ENCODE assay signal across 21 cellular contexts in the genomic region with DNA sequence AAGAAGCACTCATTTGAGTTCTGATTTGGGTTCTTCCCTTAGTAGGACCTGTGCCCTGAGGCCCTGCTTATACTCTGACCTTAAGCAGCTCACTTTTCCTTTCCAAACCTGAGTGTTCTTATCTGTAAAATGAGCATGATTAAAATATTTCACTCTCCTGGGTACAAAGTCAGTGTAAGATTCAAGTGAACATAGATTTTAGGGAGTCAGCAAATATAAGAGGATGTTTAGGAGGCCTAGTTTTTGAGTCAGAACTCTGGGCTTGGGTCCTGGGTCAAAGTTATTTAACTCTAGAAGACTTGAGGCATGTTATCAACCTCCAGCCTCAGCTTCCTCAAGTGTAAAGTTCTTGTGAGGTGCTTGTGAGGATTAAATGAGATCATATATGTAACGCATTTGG. TPM values are rescaled to one million over a fixed set of nuclear protein-coding genes. Genes with fewer than 3 reads are reported as not detected.
A peak's percentile ranks its signal among the peaks of the same experiment; 100 is the strongest.
DNase-seq lines count a peak whose midpoint lies in the region; ATAC-seq, FAIRE-seq and TF ChIP-seq lines count a peak whose summit lies in the region.
"Had no signal": no experiment of that assay in that cellular context is flagged by ENCODE, and none has a peak within 500 bp of the region (broad histone marks: within the 10 kb centered on the region; RNA-seq: fewer than 3 reads in every experiment).

No MANE protein-coding gene starts in this region.

- H3K4me3 ChIP-seq in IMR-90 (ENCODE audit: insufficient read depth, low read depth, low read length), result no peak overlapping the region
- H3K4me3 ChIP-seq in K562, result no peak overlapping the region
- no peak overlapping the region for H3K4me3 ChIP-seq in mesodermal cell (ENCODE audit: extremely low read depth, insufficient read depth, low read length, poor library complexity, severe bottlenecking)
- H3K4me3 ChIP-seq in testis, result no peak overlapping the region
- H3K4me3 ChIP-seq: colonic mucosa, lung had no signal

- H3K18ac ChIP-seq in IMR-90 (ENCODE audit: low read depth, low read length), result peak overlapping the region; percentile 74

- peak overlapping the region; percentile 100 for H3K4ac ChIP-seq in IMR-90 (ENCODE audit: low read depth, low read length)

- dilution Hi-C loops in IMR-90 (cut with HindIII; ENCODE audit: low sequenced_read_pairs, unreplicated experiment), result no loop called here

- no peak for TF ChIP-seq EP300 in K562 (IDR thresholded peaks at IDR 0.05; ENCODE audit: low read length)

- H3K4me3 Mint-ChIP-seq in T-helper 17 cell, result no peak overlapping the region
- H3K4me3 Mint-ChIP-seq: activated T-helper 17 cell treated with anti-CD3 and anti-CD28 coated beads, Interleukin-2, amount 50 U/mL, for 72 hours; B cell; naive thymus-derived CD8-positive, alpha-beta T cell had no signal

- H4K20me1 ChIP-seq in IMR-90 (ENCODE audit: insufficient read depth, low read length) (no peaks in the 10 kb centered on the region), K562 (replicated peaks; ENCODE audit: control insufficient read depth, insufficient read depth, low read length) (no peaks in the 10 kb centered on the region)

- FAIRE-seq in K562 (lab: Jason Lieb, UNC), result no peak
- FAIRE-seq: H54 had no signal

- H3K27me3 ChIP-seq in IMR-90 (ENCODE audit: control insufficient read depth, insufficient read depth, low read length) (no peaks in the 10 kb centered on the region), K562 (ENCODE audit: control insufficient read depth in 2 of 2, insufficient read depth in 2 of 2, low read length in 2 of 2) (peaks cover 0 to 8% of the 10 kb centered on the region in 2 experiments; a peak in 2 of 5 replicates), testis (no peaks in the 10 kb centered on the region)
- H3K27me3 ChIP-seq: colonic mucosa had no signal

- intact Hi-C loops in IMR-90 (cut with micrococcal nuclease) (no loop called here), K562 (cut with micrococcal nuclease) (no loop called here), testis (cut with DNase I; ENCODE audit: low total_unique reads) (no loop called here)

- peaks cover 8 to 31% of the 10 kb centered on the region in 2 experiments; a peak in 3 of 4 replicates for H3K79me1 ChIP-seq in IMR-90 (ENCODE audit: low read depth in 1 of 2, low read length in 2 of 2)

- H2BK120ac ChIP-seq in IMR-90 (ENCODE audit: low read depth, low read length), result peak overlapping the region; percentile 99

- H3K27ac ChIP-seq in IMR-90 (ENCODE audit: insufficient read depth, low read length) (peak overlapping the region; percentile 94; the same call in 1 of the 2 replicates), K562 (ENCODE audit: extremely low read depth, low read depth, low read length) (no peak overlapping the region), mesodermal cell (ENCODE audit: low read depth, low read length, severe bottlenecking) (peak overlapping the region; percentile 99), testis (peak overlapping the region; percentile 83 to 85)

- peak overlapping the region; percentile 16; the same call in 1 of the 2 replicates for H3K4me2 ChIP-seq in IMR-90 (ENCODE audit: low read depth, low read length)
- no peak overlapping the region for H3K4me2 ChIP-seq in K562 (ENCODE audit: insufficient read depth, low read length)

- H3K9ac ChIP-seq in IMR-90 (ENCODE audit: low read depth, low read length) (peak overlapping the region; percentile 44; the same call in 1 of the 2 replicates), K562 (ENCODE audit: insufficient read depth in 1 of 2, low read depth in 2 of 2, low read length in 2 of 2) (no peak overlapping the region)

- TF ChIP-seq RAD21 in IMR-90 (IDR thresholded peaks at IDR 0.05; ENCODE audit: low read length), result no peak
- no peak for TF ChIP-seq RAD21 in K562 (CRISPR knock-in tag; conservative IDR thresholded peaks at IDR 0.05 in 1 of 2, IDR thresholded peaks at IDR 0.05 in 1 of 2)

- H3K36me3 ChIP-seq in IMR-90 (ENCODE audit: control insufficient read depth, insufficient read depth, low read length) (no peaks in the 10 kb centered on the region), K562 (ENCODE audit: control insufficient read depth, insufficient read depth, low read length) (no peaks in the 10 kb centered on the region), mesodermal cell (ENCODE audit: control insufficient read depth, insufficient read depth, low read length) (no peaks in the 10 kb centered on the region), testis (ENCODE audit: low read depth, missing control alignments) (no peaks in the 10 kb centered on the region)
- H3K36me3 ChIP-seq: colonic mucosa had no signal

- peak overlapping the region; percentile 53 for H2AK5ac ChIP-seq in IMR-90 (ENCODE audit: low read depth, low read length)

- H3K9me1 ChIP-seq in IMR-90 (ENCODE audit: insufficient read depth, low read length), result peaks cover 14% of the 10 kb centered on the region
- no peaks in the 10 kb centered on the region for H3K9me1 ChIP-seq in K562 (ENCODE audit: control insufficient read depth, insufficient read depth, low read length)

- TF ChIP-seq POLR2A in IMR-90 (IDR thresholded peaks at IDR 0.05; ENCODE audit: low read depth, low read length) (no peak), K562 (conservative IDR thresholded peaks at IDR 0.05) (no peak), testis (IDR thresholded peaks at IDR 0.05) (no peak)

- peak overlapping the region; percentile 98 for H2BK15ac ChIP-seq in IMR-90 (ENCODE audit: low read depth, low read length)

- peak overlapping the region; percentile 48 for H2BK20ac ChIP-seq in IMR-90 (ENCODE audit: low read depth, low read length)

- no CpG with 5 or more reads among the region's 1 CpG for WGBS in IMR-90 (ENCODE audit: extremely low coverage in 2 of 2, insufficient read length in 1 of 2), 2 experiments
- 67% methylated on average over 1 of the region's 1 CpG for WGBS in K562 (ENCODE audit: insufficient coverage, low coverage, missing lambda C conversion rate)
- no CpG with 5 or more reads among the region's 1 CpG for WGBS in mesodermal cell (ENCODE audit: insufficient coverage in 2 of 2), 2 experiments
- WGBS in testis, 2 donors, result 73 to 84% methylated on average over 1 of the region's 1 CpG

- DNase-seq in IMR-90 (no peak), K562 (ENCODE audit: extremely low read depth in 1 of 4, low spot score in 3 of 4) (no peak), testis (no peak), pons (ENCODE audit: low spot score) (no peak), A172 (ENCODE audit: low spot score) (no peak), T-helper 17 cell (no peak)
- DNase-seq: amniotic stem cell; colonic mucosa; GDM1; naive thymus-derived CD8-positive, alpha-beta T cell; NCI-H526 treated with DMSO at 0.1 percent for 48 hours; stimulated activated CD4-positive, alpha-beta T cell treated with anti-CD3 and anti-CD28 coated beads, Interleukin-15, amount 100 ng/mL, for 24 hours; stimulated activated naive CD8-positive, alpha-beta T cell treated with anti-CD3 and anti-CD28 coated beads, Interleukin-15, Interleukin-2, amounts not matched to agents 100 U/mL and 50 U/mL, for 24 hours; T1000 had no signal

- CTCF ChIA-PET in IMR-90 (lab: Yijun Ruan, JAX) (interaction anchor here (1.2 to 1.3 kb wide), 2 partner anchors 8 to 14 kb away, joined by 3 to 4 read pairs; no protein-coding TSS in a partner anchor), K562 (lab: Yijun Ruan, JAX; ENCODE audit: low intra/inter-chr PET ratio) (no interaction called here)

- H3K36me3 Mint-ChIP-seq in T-helper 17 cell (ENCODE audit: low read depth), result peaks cover 4% of the 10 kb centered on the region
- H3K36me3 Mint-ChIP-seq: naive thymus-derived CD8-positive, alpha-beta T cell had no signal

- H3K4me1 ChIP-seq in IMR-90 (ENCODE audit: control insufficient read depth, insufficient read depth, low read length), result peaks cover 41% of the 10 kb centered on the region
- H3K4me1 ChIP-seq in K562 (replicated peaks in 1 of 2; ENCODE audit: control insufficient read depth in 2 of 2, insufficient read depth in 2 of 2, low read length in 2 of 2), result peaks cover 0 to 6% of the 10 kb centered on the region in 2 experiments; a peak in 2 of 5 replicates
- peaks cover 53% of the 10 kb centered on the region for H3K4me1 ChIP-seq in mesodermal cell (ENCODE audit: control insufficient read depth, insufficient read depth, low read length, poor library complexity, severe bottlenecking)
- peaks cover 74% of the 10 kb centered on the region for H3K4me1 ChIP-seq in testis
- H3K4me1 ChIP-seq: colonic mucosa had no signal

- H3K56ac ChIP-seq in IMR-90 (ENCODE audit: extremely low read depth, insufficient read depth, low read length), result peak overlapping the region; percentile 7; the same call in 1 of the 2 replicates

- H3K9me3 ChIP-seq in IMR-90 (ENCODE audit: control insufficient read depth, insufficient read depth, low read length) (no peaks in the 10 kb centered on the region), K562 (replicated peaks; ENCODE audit: control insufficient read depth, insufficient read depth, low read depth, low read length) (no peaks in the 10 kb centered on the region), mesodermal cell (ENCODE audit: control insufficient read depth, low read length) (no peaks in the 10 kb centered on the region), testis (no peaks in the 10 kb centered on the region), T-helper 17 cell (ENCODE audit: control insufficient read depth, low read length, poor library complexity, severe bottlenecking) (no peaks in the 10 kb centered on the region)
- H3K9me3 ChIP-seq: colonic mucosa had no signal

- in situ Hi-C loops in IMR-90 (cut with MboI; ENCODE audit: low sequenced_read_pairs) (no loop called here), K562 (cut with MboI) (no loop called here)

- peak overlapping the region; percentile 100; the same call in 1 of the 2 replicates for H4K91ac ChIP-seq in IMR-90 (ENCODE audit: insufficient read depth, low read depth, low read length)

- H3K4me1 Mint-ChIP-seq in T-helper 17 cell, result peaks cover 3% of the 10 kb centered on the region
- H3K4me1 Mint-ChIP-seq: activated T-helper 17 cell treated with anti-CD3 and anti-CD28 coated beads, Interleukin-2, amount 50 U/mL, for 72 hours; naive thymus-derived CD8-positive, alpha-beta T cell had no signal

- BruUV-seq in IMR-90 (replicated peaks; lab: Mats Ljungman, UMichigan) (no TSS peak), K562 (replicated peaks; lab: Mats Ljungman, UMichigan) (no TSS peak)

- H3K79me2 ChIP-seq in K562 (ENCODE audit: control insufficient read depth, insufficient read depth, low read length), result no peaks in the 10 kb centered on the region

- H2AFZ ChIP-seq in IMR-90 (replicated peaks; ENCODE audit: low read length, poor library complexity), result no peak overlapping the region
- H2AFZ ChIP-seq in K562 (ENCODE audit: low read depth, low read length), result no peak overlapping the region

- ATAC-seq in IMR-90 (ENCODE audit: low read depth) (no peak), K562 (no peak), GM18873 (IDR thresholded peaks at IDR 0.05; ENCODE audit: low FRiP score, unreplicated experiment) (no peak), T-helper 17 cell (no peak)
- ATAC-seq: naive thymus-derived CD8-positive, alpha-beta T cell; stimulated activated naive CD8-positive, alpha-beta T cell treated with anti-CD3 and anti-CD28 coated beads, Interleukin-15, Interleukin-2, amounts not matched to agents 100 U/mL and 50 U/mL, for 24 hours had no signal

- peak overlapping the region; percentile 77 for H3K23ac ChIP-seq in IMR-90 (ENCODE audit: low read depth, low read length)

- TF ChIP-seq CTCF in IMR-90 (conservative IDR thresholded peaks at IDR 0.05; ENCODE audit: low read depth, low read length), result no peak
- no peak for TF ChIP-seq CTCF in K562 (IDR thresholded peaks at IDR 0.05 in 2 of 3, conservative IDR thresholded peaks at IDR 0.05 in 1 of 3; ENCODE audit: insufficient read depth in 2 of 3, low read depth in 1 of 3, low read length in 3 of 3)
- TF ChIP-seq CTCF in testis (IDR thresholded peaks at IDR 0.05), result no peak

- H2AK9ac ChIP-seq in IMR-90 (replicated peaks; ENCODE audit: low read depth, low read length, poor library complexity), result no peak overlapping the region

- peak overlapping the region; percentile 93 to 96; a peak in 3 of 4 replicates for H4K8ac ChIP-seq in IMR-90 (ENCODE audit: low read depth in 2 of 2, low read length in 2 of 2)

- POLR2A ChIA-PET in IMR-90 (lab: Charles Lee; ENCODE audit: unreplicated experiment), result interaction anchor here (0.5 to 3.0 kb wide), 4 partner anchors 8 to 42 kb away, joined by 5 to 61 read pairs (median 20); partner anchors contain the start of gene SPARC
- POLR2A ChIA-PET in K562 (lab: Yijun Ruan, JAX), result interaction anchor here (0.7 kb wide), 1 partner anchor 281 kb away, joined by 3 read pairs; no protein-coding TSS in a partner anchor

- H4K5ac ChIP-seq in IMR-90 (ENCODE audit: low read depth, low read length), result peak overlapping the region; percentile 69; the same call in 1 of the 2 replicates

- H3K27me3 Mint-ChIP-seq in T-helper 17 cell, result peaks cover 33% of the 10 kb centered on the region
- H3K27me3 Mint-ChIP-seq: B cell had no signal

- no peak overlapping the region for H3K27ac Mint-ChIP-seq in T-helper 17 cell
- H3K27ac Mint-ChIP-seq: activated T-helper 17 cell treated with anti-CD3 and anti-CD28 coated beads, Interleukin-2, amount 50 U/mL, for 72 hours; B cell; naive thymus-derived CD8-positive, alpha-beta T cell; progenitor cell of endocrine pancreas had no signal

- H2BK5ac ChIP-seq in IMR-90 (ENCODE audit: low read depth, low read length, poor library complexity, severe bottlenecking), result peak overlapping the region; percentile 95

- peak overlapping the region; percentile 69 for H3K14ac ChIP-seq in IMR-90 (replicated peaks; ENCODE audit: low read depth, low read length)

RNA-seq across cellular contexts. Expression of gene SPARC, which starts 8.7 kb away (rescaled TPM):
- 1,186 and 1,450 TPM in 2 replicates for total RNA-seq in IMR-90 (2012; rRNA removed)
- polyA plus RNA-seq in IMR-90 (2012; rRNA removed), result 4,692 and 5,281 TPM in 2 replicates
- 1,755 and 1,772 TPM in 2 replicates for polyA plus RNA-seq in IMR-90 (2012; cell fraction: cytosol; rRNA removed)
- 949 and 1,641 TPM in 2 replicates for polyA plus RNA-seq in IMR-90 (2012; cell fraction: nucleus; rRNA removed; ENCODE audit: low replicate concordance)
- 2.8 and 4.7 TPM in 2 replicates for total RNA-seq in K562 (2011; cell fraction: chromatin; rRNA removed; ENCODE audit: low replicate concordance)
- 2.7 and 4.2 TPM in 2 replicates for total RNA-seq in K562 (2011; cell fraction: nucleolus; rRNA removed)
- 5.5 and 7.9 TPM in 2 replicates for total RNA-seq in K562 (2011; cell fraction: nucleoplasm; rRNA removed)
- 9.4 and 10.5 TPM in 2 replicates for total RNA-seq in K562 (2014; rRNA removed)
- total RNA-seq in K562 (2014; rRNA removed; fragmentation: Illumina TruSeq; extraction: Trizol), result 10.8 and 11.1 TPM in 2 replicates
- total RNA-seq in K562 (2015; rRNA removed; fragmentation: Illumina TruSeq; extraction: Trizol), result 9.9 and 10.5 TPM in 2 replicates
- total RNA-seq in K562 (2021), result 20.4 and 24.3 TPM in 2 replicates
- 3.0 and 6.1 TPM in 2 replicates for polyA plus RNA-seq in K562 (2011; rRNA removed)
- 3.5 and 10.7 TPM in 2 replicates for polyA plus RNA-seq in K562 (2011; cell fraction: cytosol; rRNA removed)
- polyA plus RNA-seq in K562 (2011; cell fraction: nucleus; rRNA removed), result 2.4 and 2.6 TPM in 2 replicates
- 39.6 and 46.1 TPM in 2 replicates for polyA plus RNA-seq in K562 (2012)
- 18.5 and 20.2 TPM in 2 replicates for polyA plus RNA-seq in K562 (2014; fragmentation: Illumina TruSeq; extraction: Trizol)
- polyA plus RNA-seq in K562 (2014; fragmentation: Nextera tagmentation; extraction: Ambion mirVana), result 10 to 100 TPM; 12.2 to 35.6 TPM
- 10.0 and 14.1 TPM in 2 replicates for polyA plus RNA-seq in K562 (2014; rRNA removed)
- 2.1 and 3.4 TPM in 2 replicates for polyA minus RNA-seq in K562 (2011; rRNA and poly(A)+ RNA removed)
- polyA minus RNA-seq in K562 (2011; cell fraction: cytosol; rRNA and poly(A)+ RNA removed), result 2.1 TPM in 1 of 2 replicates, not detected in the other
- polyA minus RNA-seq in K562 (2011; cell fraction: nucleus; rRNA and poly(A)+ RNA removed), result 0.56 and 0.81 TPM in 2 replicates
- 2,112 TPM for polyA plus RNA-seq in mesodermal cell (2013, experiment 1 of 2)
- 2,024 TPM for polyA plus RNA-seq in mesodermal cell (2013, experiment 2 of 2)
- total RNA-seq in testis, result 1,000 to 10,000 TPM; 1,884 to 2,585 TPM
- polyA plus RNA-seq in testis (ENCODE audit: insufficient read depth, low read depth, low replicate concordance), result 3,080 TPM
- 3,811 and 5,357 TPM in 2 replicates for total RNA-seq in A172 (2014; rRNA removed; shearing (Covaris generic))
- total RNA-seq in T-helper 17 cell, result 100 to 1,000 TPM in 1 of 2 donors, 10 to 100 TPM in 1; 12.5 to 494 TPM
- total RNA-seq: B cell; naive thymus-derived CD8-positive, alpha-beta T cell had no signal
- polyA plus RNA-seq: naive thymus-derived CD8-positive, alpha-beta T cell had no signal
